ENCODE assay signal across 8 cellular contexts in genomic region chr14:103846569-103847438, GRCh38. TPM values are rescaled to one million over a fixed set of nuclear protein-coding genes. Genes with fewer than 3 reads are reported as not detected.
DNase-seq lines count a peak whose midpoint lies in the region; ATAC-seq and TF ChIP-seq lines count a peak whose summit lies in the region.

No MANE protein-coding gene starts in this region.

- TF ChIP-seq POLR2A in right lobe of liver (IDR thresholded peaks at IDR 0.05), result no peak

- H3K27me3 Mint-ChIP-seq in CD4-positive, alpha-beta memory T cell, result no peaks in the 10 kb centered on the region

- H3K9me3 Mint-ChIP-seq in CD4-positive, alpha-beta memory T cell, result no peaks in the 10 kb centered on the region

- WGBS in right lobe of liver (ENCODE audit: insufficient coverage, low coverage, low lambda C conversion rate, missing lambda C conversion rate), result 4% methylated on average over 11 of the region's 93 CpGs

- TF ChIP-seq CTCF in choroid plexus epithelial cell (conservative IDR thresholded peaks at IDR 0.05; ENCODE audit: low read depth, low read length) (no peak), right lobe of liver (IDR thresholded peaks at IDR 0.05) (no peak)

- H3K27ac Mint-ChIP-seq in CD4-positive, alpha-beta memory T cell, result peak overlapping the region; percentile 43 to 93 (median 85)

- H3K36me3 ChIP-seq in CD4-positive, alpha-beta memory T cell (ENCODE audit: insufficient read depth, low read length), result no peaks in the 10 kb centered on the region
- peaks cover 0 to 3% (median 0%) of the 10 kb centered on the region in 4 donors for H3K36me3 ChIP-seq in right lobe of liver
- H3K36me3 ChIP-seq in stomach smooth muscle (ENCODE audit: control insufficient read depth in 2 of 2, insufficient read depth in 2 of 2, low read length in 2 of 2), result no peaks in the 10 kb centered on the region

- no peaks in the 10 kb centered on the region for H3K9me3 ChIP-seq in CD4-positive, alpha-beta memory T cell (ENCODE audit: control insufficient read depth in 1 of 2, low read length in 2 of 2)
- H3K9me3 ChIP-seq in right lobe of liver (no peaks in the 10 kb centered on the region), stomach smooth muscle (ENCODE audit: control insufficient read depth in 2 of 2, low read length in 2 of 2) (no peaks in the 10 kb centered on the region)

- CTCF ChIA-PET in CD4-positive, alpha-beta memory T cell (lab: Charles Lee; ENCODE audit: partially characterized antibody), result no interaction called here

- peak overlapping the region; percentile 1 to 55 for H3K4me3 ChIP-seq in CD4-positive, alpha-beta memory T cell (ENCODE audit: low read length in 2 of 2)
- H3K4me3 ChIP-seq in choroid plexus epithelial cell (ENCODE audit: low read depth, low read length), result peak overlapping the region; percentile 71
- H3K4me3 ChIP-seq in right lobe of liver, result peak overlapping the region; percentile 45 to 92 (median 63)
- H3K4me3 ChIP-seq in stomach smooth muscle (ENCODE audit: low read length in 2 of 2), result peak overlapping the region; percentile 55 to 83

- intact Hi-C loops in CD4-positive, alpha-beta memory T cell (cut with micrococcal nuclease), result loop anchor here (1.0 to 2.0 kb wide), 4 partner anchors 25 to 132 kb away; partner anchors contain the start of genes XRCC3 and ZFYVE21
- intact Hi-C loops in right lobe of liver (cut with DNase I), result no loop called here

- ATAC-seq in GM19397 (IDR thresholded peaks at IDR 0.05; ENCODE audit: unreplicated experiment) (peak; percentile 40), HG03378 (IDR thresholded peaks at IDR 0.05; ENCODE audit: unreplicated experiment) (peak; percentile 11), right lobe of liver (peak in 3 of 4 donors; percentile 7 to 23 (median 18))

- POLR2A ChIA-PET in CD4-positive, alpha-beta memory T cell (lab: Charles Lee; ENCODE audit: partially characterized antibody), result interaction anchor here (0.5 kb wide), 1 partner anchor 57 kb away, joined by 5 read pairs; no protein-coding TSS in a partner anchor

- H3K27me3 ChIP-seq in CD4-positive, alpha-beta memory T cell (ENCODE audit: insufficient read depth, low read length), result no peaks in the 10 kb centered on the region
- H3K27me3 ChIP-seq in right lobe of liver (no peaks in the 10 kb centered on the region), stomach smooth muscle (ENCODE audit: control insufficient read depth in 1 of 2, insufficient read depth in 2 of 2, low read length in 2 of 2) (no peaks in the 10 kb centered on the region)

- H3K9ac ChIP-seq in stomach smooth muscle (ENCODE audit: low read length in 2 of 2), result peak overlapping the region in 1 of 2 donors; percentile 55

- DNase-seq in CD4-positive, alpha-beta memory T cell, result peak in 3 of 5 donors; percentile 4 to 54 (median 13)
- peak in 3 of 5 experiments; percentile 9 to 41 (median 10) for DNase-seq in T-helper 2 cell
- DNase-seq in choroid plexus epithelial cell (ENCODE audit: low read depth), result no peak
- DNase-seq in right lobe of liver, result peak; percentile 61 to 65 (median 62)
- no peak for DNase-seq in AML-193 (lab: John Stamatoyannopoulos, UW)

- peak overlapping the region; percentile 86 to 96 (median 92) for H3K4me3 Mint-ChIP-seq in CD4-positive, alpha-beta memory T cell

- peak overlapping the region; percentile 26 for H3K27ac ChIP-seq in CD4-positive, alpha-beta memory T cell (ENCODE audit: low read depth, low read length)
- peak overlapping the region in 1 of 3 donors; percentile 69 for H3K27ac ChIP-seq in right lobe of liver
- H3K27ac ChIP-seq in stomach smooth muscle (ENCODE audit: low read length), result no peak overlapping the region

- H3K4me1 Mint-ChIP-seq in CD4-positive, alpha-beta memory T cell, result peaks cover 9 to 26% (median 16%) of the 10 kb centered on the region in 4 donors

- peaks cover 0 to 4% of the 10 kb centered on the region in 2 donors for H3K36me3 Mint-ChIP-seq in CD4-positive, alpha-beta memory T cell

- H3K4me1 ChIP-seq in CD4-positive, alpha-beta memory T cell (ENCODE audit: insufficient read depth, low read length), result peaks cover 12% of the 10 kb centered on the region
- peaks cover 0 to 9% (median 4%) of the 10 kb centered on the region in 4 donors for H3K4me1 ChIP-seq in right lobe of liver
- H3K4me1 ChIP-seq in stomach smooth muscle (ENCODE audit: control insufficient read depth, insufficient read depth, low read length), result peaks cover 15% of the 10 kb centered on the region

RNA-seq across cellular contexts. Expression of gene PPP1R13B, which starts 0.6 kb away (rescaled TPM):
- 10 to 100 TPM; 23.3 to 30.5 TPM for total RNA-seq in CD4-positive, alpha-beta memory T cell
- polyA plus RNA-seq in CD4-positive, alpha-beta memory T cell, result 1 to 10 TPM in 1 of 2 donors, under 1 TPM in 1; 0.72 to 8.2 TPM
- 10 to 100 TPM in 5 of 6 experiments, 1 to 10 TPM in 1; 9.2 to 22.4 (median 13.9) TPM for total RNA-seq in right lobe of liver

Comparison
In these comparisons a context has a peak if more than half of its experiments do, and no peak if none do; other contexts are left out.
1. DNase-seq: peak in CD4-positive, alpha-beta memory T cell (3 of 5), T-helper 2 cell (3 of 5) and right lobe of liver (3 of 3); none in choroid plexus epithelial cell (single experiment) and AML-193 (0 of 2).
2. Peak in every context shown above with its lines, with median percentiles within 50 percentile points of each other: H3K4me3 ChIP-seq and ATAC-seq.